Comparison of ENCODE assay signal across 8 cellular contexts in genomic region chr11:86523738-86524602, GRCh38.
A peak's percentile ranks its signal among the peaks of the same experiment; 100 is the strongest.
DNase-seq lines count a peak whose midpoint lies in the region; ATAC-seq, FAIRE-seq and TF ChIP-seq lines count a peak whose summit lies in the region.

No MANE protein-coding gene starts in this region.

- H3K4me3 ChIP-seq in lung, result no peak overlapping the region

- H3K4me1 ChIP-seq in lung (ENCODE audit: control insufficient read depth in 2 of 2, insufficient read depth in 2 of 2, low read length in 2 of 2), result peaks cover 8 to 20% of the 10 kb centered on the region in 2 donors

- ATAC-seq in lung (ENCODE audit: insufficient read depth, low FRiP score), result peak; percentile 71
- ATAC-seq in GM18858 (IDR thresholded peaks at IDR 0.05; ENCODE audit: unreplicated experiment), result no peak

- 40 to 68% methylated on average over 5 of the region's 5 CpGs for WGBS in lung, 2 donors

- H3K9me3 ChIP-seq in lung (ENCODE audit: control insufficient read depth in 2 of 2, insufficient read depth in 1 of 2, low read length in 1 of 2), result peaks cover 0 to 5% of the 10 kb centered on the region in 2 donors

- H3K36me3 ChIP-seq in lung (ENCODE audit: control insufficient read depth in 2 of 2, insufficient read depth in 2 of 2, low read length in 2 of 2), result no peaks in the 10 kb centered on the region

- peak; percentile 46 for DNase-seq in 8988T
- peak; percentile 96 for DNase-seq in HT1080 (ENCODE audit: low read depth)
- peak; percentile 69 for DNase-seq in brain pericyte (ENCODE audit: low read depth, low spot score)
- DNase-seq in lung (ENCODE audit: low spot score), result no peak
- no peak for DNase-seq in activated CD8-positive, alpha-beta memory T cell treated with anti-CD3 and anti-CD28 coated beads, Interleukin-2, amount 50 U/mL, for 4 hours
- no peak for DNase-seq in D721Med (ENCODE audit: insufficient read length, low spot score)
- no peak for DNase-seq in hippocampal formation (lab: John Stamatoyannopoulos, UW)

- H3K27ac ChIP-seq in lung (ENCODE audit: low read depth in 1 of 2, low read length in 1 of 2), result no peak overlapping the region

- H3K27me3 ChIP-seq in lung (ENCODE audit: control insufficient read depth, insufficient read depth), result no peaks in the 10 kb centered on the region

- TF ChIP-seq CTCF in lung (IDR thresholded peaks at IDR 0.05; ENCODE audit: control extremely low read depth, extremely low read depth) (no peak), D721Med (IDR thresholded peaks at IDR 0.05; ENCODE audit: insufficient read depth, missing control alignments) (no peak)

- FAIRE-seq in D721Med (lab: Jason Lieb, UNC), result no peak

Comparison
In these comparisons a context has a peak if more than half of its experiments do, and no peak if none do; other contexts are left out.
1. DNase-seq: peak in 8988T (single experiment), HT1080 (single experiment) and brain pericyte (single experiment); none in lung (single experiment), activated CD8-positive, alpha-beta memory T cell treated with anti-CD3 and anti-CD28 coated beads, Interleukin-2, amount 50 U/mL, for 4 hours (single experiment), D721Med (single experiment) and hippocampal formation (0 of 2).